In genomic region chr1:12402159-12402673, GRCh38 we compare ENCODE assay signal across 28 cellular contexts.
DNase-seq lines count a peak whose midpoint lies in the region; ATAC-seq and TF ChIP-seq lines count a peak whose summit lies in the region.
"Had no signal": no experiment of that assay in that cellular context is flagged by ENCODE, and none has a peak within 500 bp of the region (broad histone marks: within the 10 kb centered on the region; RNA-seq: fewer than 3 reads in every experiment).

No MANE protein-coding gene starts in this region.

- H3K27me3 Mint-ChIP-seq in neural progenitor cell (ENCODE audit: insufficient read depth, low read depth): no peaks in the 10 kb centered on the region
- H3K27me3 Mint-ChIP-seq in activated T-cell treated with anti-CD3 and anti-CD28 coated beads, Interleukin-2, amount 50 U/mL, for 4 hours (ENCODE audit: low read depth): no peaks in the 10 kb centered on the region
- H3K27me3 Mint-ChIP-seq: CD8-positive, alpha-beta memory T cell had no signal

- H3K4me3 Mint-ChIP-seq in neural progenitor cell: no peak overlapping the region
- H3K4me3 Mint-ChIP-seq in activated T-cell treated with anti-CD3 and anti-CD28 coated beads, Interleukin-2, amount 50 U/mL, for 4 hours: no peak overlapping the region
- H3K4me3 Mint-ChIP-seq: CD14-positive monocyte; CD8-positive, alpha-beta memory T cell had no signal

- CTCF ChIA-PET in mammary epithelial cell (lab: Charles Lee; ENCODE audit: low non-redundant PET): no interaction called here

- DNase-seq in breast epithelium (ENCODE audit: low spot score in 2 of 2) (no peak), mammary epithelial cell (no peak), esophagus squamous epithelium (lab: John Stamatoyannopoulos, UW) (no peak), neural progenitor cell (ENCODE audit: low spot score) (peak; percentile 53), thyroid gland (no peak), HUDEP-2 (lab: John Stamatoyannopoulos, UW; ENCODE audit: unreplicated experiment in 76 of 76) (no peak)
- DNase-seq in activated T-cell treated with anti-CD3 and anti-CD28 coated beads, Interleukin-2, amount 50 U/mL, for 4 hours: no peak
- DNase-seq: ACHN; BE2C; CD8-positive, alpha-beta memory T cell; DND-41; H7; KBM-7; MV-4-11; NCI-H1105; NCI-H1436 treated with DMSO at 0.1 percent for 48 hours; NCI-H2029; NCI-H446; NCI-H524 treated with DMSO at 0.1 percent for 48 hours; NCI-H82; NK-92 treated with Interleukin-12 subunit alpha and Interleukin-12 subunit beta, amount 100 ng/mL, for 24 hours; PC-9; Right ventricle myocardium superior; RPMI8226 had no signal

- ATAC-seq in HG03521 (IDR thresholded peaks at IDR 0.05; ENCODE audit: unreplicated experiment): no peak
- no peak for ATAC-seq in activated T-cell treated with anti-CD3 and anti-CD28 coated beads, Interleukin-2, amount 50 U/mL, for 4 hours

- peaks cover 18% of the 10 kb centered on the region for H3K36me3 Mint-ChIP-seq in neural progenitor cell
- peaks cover 35% of the 10 kb centered on the region for H3K36me3 Mint-ChIP-seq in activated T-cell treated with anti-CD3 and anti-CD28 coated beads, Interleukin-2, amount 50 U/mL, for 4 hours (ENCODE audit: insufficient read depth)

- no peak overlapping the region for H3K4me3 ChIP-seq in breast epithelium
- H3K4me3 ChIP-seq in mammary epithelial cell (replicated peaks in 1 of 3; ENCODE audit: insufficient read depth in 1 of 3, low read depth in 2 of 3, low read length in 3 of 3): no peak overlapping the region
- H3K4me3 ChIP-seq in esophagus squamous epithelium: no peak overlapping the region
- H3K4me3 ChIP-seq in neural progenitor cell: peak overlapping the region; percentile 17
- no peak overlapping the region for H3K4me3 ChIP-seq in thyroid gland (replicated peaks in 1 of 3)
- H3K4me3 ChIP-seq: PC-9, SJSA1 had no signal

- H3K4me2 ChIP-seq in mammary epithelial cell (ENCODE audit: insufficient read depth, low read depth, low read length) (no peak overlapping the region), neural progenitor cell (peak overlapping the region; percentile 70)
- H3K4me2 ChIP-seq: PC-9 had no signal

- H3K4me1 ChIP-seq in breast epithelium (peaks cover 9 to 18% of the 10 kb centered on the region in 2 donors), mammary epithelial cell (ENCODE audit: insufficient read depth, low read length) (no peaks in the 10 kb centered on the region), esophagus squamous epithelium (peaks cover 13 to 57% (median 28%) of the 10 kb centered on the region in 3 donors), neural progenitor cell (peaks cover 46% of the 10 kb centered on the region), thyroid gland (peaks cover 50 to 63% of the 10 kb centered on the region in 2 donors)
- H3K4me1 ChIP-seq: BE2C had no signal

- H3K9me3 ChIP-seq in breast epithelium (no peaks in the 10 kb centered on the region), mammary epithelial cell (replicated peaks; ENCODE audit: insufficient read depth, low read length) (no peaks in the 10 kb centered on the region), esophagus squamous epithelium (no peaks in the 10 kb centered on the region), neural progenitor cell (ENCODE audit: low read depth) (no peaks in the 10 kb centered on the region), thyroid gland (no peaks in the 10 kb centered on the region)
- H3K9me3 ChIP-seq: BE2C, SJSA1 had no signal

- peaks cover 27% of the 10 kb centered on the region for H3K4me1 Mint-ChIP-seq in neural progenitor cell
- peaks cover 22% of the 10 kb centered on the region for H3K4me1 Mint-ChIP-seq in activated T-cell treated with anti-CD3 and anti-CD28 coated beads, Interleukin-2, amount 50 U/mL, for 4 hours (ENCODE audit: low read depth)

- no peak overlapping the region for H3K9ac ChIP-seq in mammary epithelial cell (ENCODE audit: insufficient read depth, low read length)
- no peak overlapping the region for H3K9ac ChIP-seq in neural progenitor cell

- no TSS peak for BruUV-seq in mammary epithelial cell (replicated peaks; lab: Mats Ljungman, UMichigan)

- no peak overlapping the region for H2AFZ ChIP-seq in mammary epithelial cell (ENCODE audit: low read depth, low read length)
- no peak overlapping the region for H2AFZ ChIP-seq in neural progenitor cell (replicated peaks)
- H2AFZ ChIP-seq: PC-9 had no signal

- 95% methylated on average over 3 of the region's 3 CpGs for WGBS in mammary epithelial cell (ENCODE audit: low coverage, missing lambda C conversion rate)
- WGBS in esophagus squamous epithelium, 2 donors: 57 to 80% methylated on average over 3 of the region's 3 CpGs
- 80 to 86% methylated on average over 3 of the region's 3 CpGs for WGBS in thyroid gland, 2 donors

- H3K27ac ChIP-seq in breast epithelium (peak overlapping the region; percentile 54 to 60), mammary epithelial cell (ENCODE audit: insufficient read depth, low read depth, low read length) (no peak overlapping the region), esophagus squamous epithelium (peak overlapping the region; percentile 22 to 80 (median 68)), neural progenitor cell (peak overlapping the region; percentile 39), thyroid gland (peak overlapping the region; percentile 38 to 72 (median 39))
- H3K27ac ChIP-seq: 22Rv1, PC-9, SJSA1 had no signal

- H4K20me1 ChIP-seq in mammary epithelial cell (ENCODE audit: insufficient read depth, low read length) (no peaks in the 10 kb centered on the region), neural progenitor cell (ENCODE audit: low read depth) (no peaks in the 10 kb centered on the region)

- no peak for TF ChIP-seq POLR2A in breast epithelium (IDR thresholded peaks at IDR 0.05)
- TF ChIP-seq POLR2A in esophagus squamous epithelium (IDR thresholded peaks at IDR 0.05): no peak
- TF ChIP-seq POLR2A in thyroid gland (IDR thresholded peaks at IDR 0.05): no peak

- in situ Hi-C loops in mammary epithelial cell (cut with MboI; ENCODE audit: low sequenced_read_pairs in 2 of 2): no loop called here

- dilution Hi-C loops in mammary epithelial cell (cut with HindIII; ENCODE audit: low sequenced_read_pairs): no loop called here

- H3K27me3 ChIP-seq in breast epithelium (no peaks in the 10 kb centered on the region), mammary epithelial cell (ENCODE audit: insufficient read depth, low read length) (no peaks in the 10 kb centered on the region), esophagus squamous epithelium (no peaks in the 10 kb centered on the region), neural progenitor cell (no peaks in the 10 kb centered on the region), thyroid gland (no peaks in the 10 kb centered on the region)
- H3K27me3 ChIP-seq: BE2C, SJSA1 had no signal

- H3K9me3 Mint-ChIP-seq in neural progenitor cell: no peaks in the 10 kb centered on the region
- no peaks in the 10 kb centered on the region for H3K9me3 Mint-ChIP-seq in activated T-cell treated with anti-CD3 and anti-CD28 coated beads, Interleukin-2, amount 50 U/mL, for 4 hours
- H3K9me3 Mint-ChIP-seq: CD8-positive, alpha-beta memory T cell had no signal

- peaks cover 31% of the 10 kb centered on the region for H3F3A ChIP-seq in neural progenitor cell (ENCODE audit: low read depth)

- H3K36me3 ChIP-seq in breast epithelium: no peaks in the 10 kb centered on the region
- H3K36me3 ChIP-seq in mammary epithelial cell (ENCODE audit: insufficient read depth, low read length): peaks cover 4% of the 10 kb centered on the region
- peaks cover 0 to 84% (median 7%) of the 10 kb centered on the region in 3 donors for H3K36me3 ChIP-seq in esophagus squamous epithelium
- H3K36me3 ChIP-seq in neural progenitor cell: no peaks in the 10 kb centered on the region
- peaks cover 6 to 27% of the 10 kb centered on the region in 2 donors for H3K36me3 ChIP-seq in thyroid gland
- H3K36me3 ChIP-seq: BE2C had no signal

- H3K79me2 ChIP-seq in mammary epithelial cell (ENCODE audit: insufficient read depth, low read length) (no peaks in the 10 kb centered on the region), neural progenitor cell (ENCODE audit: low read depth) (no peaks in the 10 kb centered on the region)

- intact Hi-C loops in breast epithelium (cut with DNase I; ENCODE audit: low total_unique reads): no loop called here
- intact Hi-C loops in mammary epithelial cell (cut with micrococcal nuclease): no loop called here
- intact Hi-C loops in esophagus squamous epithelium (cut with DNase I): no loop called here
- intact Hi-C loops in thyroid gland (cut with DNase I): no loop called here

- no peak overlapping the region for H3K27ac Mint-ChIP-seq in neural progenitor cell
- H3K27ac Mint-ChIP-seq: CD14-positive monocyte had no signal

- TF ChIP-seq CTCF in breast epithelium (IDR thresholded peaks at IDR 0.05) (no peak), mammary epithelial cell (conservative IDR thresholded peaks at IDR 0.05 in 1 of 2, IDR thresholded peaks at IDR 0.05 in 1 of 2; ENCODE audit: extremely low read depth in 1 of 2, insufficient read depth in 1 of 2, low read depth in 1 of 2, low read length in 2 of 2) (no peak), esophagus squamous epithelium (IDR thresholded peaks at IDR 0.05) (no peak), neural progenitor cell (IDR thresholded peaks at IDR 0.05) (no peak), thyroid gland (IDR thresholded peaks at IDR 0.05) (no peak)
